In genomic region chr6:56685994-56686393, GRCh38 we compare ENCODE assay signal across 22 cellular contexts.
"Had no signal": no experiment of that assay in that cellular context is flagged by ENCODE, and none has a peak within 500 bp of the region (broad histone marks: within the 10 kb centered on the region; RNA-seq: fewer than 3 reads in every experiment).

No MANE protein-coding gene starts in this region.

- DNase-seq: activated CD8-positive, alpha-beta memory T cell treated with anti-CD3 and anti-CD28 coated beads, Interleukin-2, amount 50 U/mL, for 4 hours; activated T-cell treated with anti-CD3 and anti-CD28 coated beads, Interleukin-2, amount 50 U/mL, for 24 hours; central memory CD4-positive, alpha-beta T cell; effector memory CD4-positive, alpha-beta T cell; head of caudate nucleus; left colon; naive B cell; nucleus accumbens; sigmoid colon; stimulated activated CD4-positive, alpha-beta T cell treated with anti-CD3 and anti-CD28 coated beads, Interleukin-4, amount 100 ng/mL, for 1 hour; stimulated activated naive CD4-positive, alpha-beta T cell; T-helper 9 cell; testis; upper lobe of left lung had no signal

- H3K27ac ChIP-seq: esophagus muscularis mucosa, gastroesophageal sphincter, parathyroid adenoma, testis had no signal

- H2AFZ ChIP-seq: parathyroid adenoma had no signal

- H3K36me3 ChIP-seq: ascending aorta, esophagus muscularis mucosa, gastroesophageal sphincter, sigmoid colon, upper lobe of left lung had no signal

- H3K79me2 ChIP-seq: parathyroid adenoma had no signal

- H3K4me1 ChIP-seq: parathyroid adenoma, testis had no signal

- H3K9me3 ChIP-seq: ascending aorta, esophagus muscularis mucosa, gastroesophageal sphincter, sigmoid colon, testis, upper lobe of left lung had no signal

- H3K4me3 ChIP-seq: ascending aorta, esophagus muscularis mucosa, gastroesophageal sphincter, lung, sigmoid colon, testis had no signal

- ATAC-seq: activated naive CD4-positive, alpha-beta T cell treated with anti-CD3 and anti-CD28 coated beads, Interleukin-2, amount 50 U/mL, for 72 hours; activated T-helper 17 cell treated with anti-CD3 and anti-CD28 coated beads, Interleukin-2, amount 50 U/mL, for 72 hours; gastroesophageal sphincter; left colon; WTC11 had no signal

- H3K27me3 ChIP-seq: ascending aorta, esophagus muscularis mucosa, gastroesophageal sphincter, sigmoid colon, testis, upper lobe of left lung had no signal
